In the genomic region with DNA sequence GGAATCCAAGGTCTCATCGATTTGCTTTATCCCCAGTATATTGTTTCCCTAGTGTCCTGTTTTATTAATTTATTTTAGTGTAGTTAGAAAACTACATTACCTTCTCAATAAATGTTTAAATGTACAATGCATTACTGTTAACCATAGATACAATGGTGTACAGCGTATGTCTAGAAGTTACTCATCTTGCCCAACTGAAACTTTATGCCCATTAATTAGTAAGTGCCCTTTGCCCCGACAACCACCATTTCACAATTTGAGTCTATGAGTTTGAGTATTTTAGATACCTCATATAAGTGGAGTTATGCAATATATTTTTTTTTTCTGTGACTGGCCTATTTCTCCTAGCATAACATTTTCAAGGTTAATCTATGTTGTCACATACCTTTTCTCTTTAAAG, we compare ENCODE assay signal across 27 cellular contexts.
"Had no signal": no experiment of that assay in that cellular context is flagged by ENCODE, and none has a peak within 500 bp of the region (broad histone marks: within the 10 kb centered on the region; RNA-seq: fewer than 3 reads in every experiment).

No MANE protein-coding gene starts in this region.

- ATAC-seq: stimulated activated effector memory CD8-positive, alpha-beta T cell treated with anti-CD3 and anti-CD28 coated beads, Interleukin-12 subunit alpha, Interleukin-12 subunit beta, amount 100 ng/mL, for 72 hours; stimulated activated memory B cell treated with anti-CD40 and anti-IgM and Interleukin-4, amounts not matched to agents 10 μg/mL and 1 μg/mL and 100 μg/mL, for 72 hours; stimulated activated naive B cell treated with anti-CD40 and anti-IgM and Interleukin-4, amounts not matched to agents 10 μg/mL and 1 μg/mL and 100 μg/mL, for 72 hours; stimulated activated naive CD8-positive, alpha-beta T cell treated with anti-CD3 and anti-CD28 coated beads, Interleukin-15, amount 100 ng/mL, for 72 hours; stimulated activated naive CD8-positive, alpha-beta T cell treated with anti-CD3 and anti-CD28 coated beads, Interleukin-15, Interleukin-2, amounts not matched to agents 100 U/mL and 50 U/mL, for 24 hours; upper lobe of right lung had no signal

- DNase-seq: stimulated activated CD4-positive, alpha-beta T cell treated with anti-CD3 and anti-CD28 coated beads, Interleukin-2, amount 100 ng/mL, for 48 hours; stimulated activated CD4-positive, alpha-beta T cell treated with anti-CD3 and anti-CD28 coated beads, Interleukin-4, amount 100 ng/mL, for 1 hour; stimulated activated CD4-positive, alpha-beta T cell treated with anti-CD3 and anti-CD28 coated beads, Interleukin-4, amount 100 ng/mL, for 24 hours; stimulated activated CD4-positive, alpha-beta T cell treated with anti-CD3 and anti-CD28 coated beads, Interleukin-4, amount 100 ng/mL, for 4 hours; stimulated activated CD8-positive, alpha-beta memory T cell treated with anti-CD3 and anti-CD28 coated beads, Interleukin-4, amount 100 ng/mL, for 48 hours; stimulated activated naive B cell treated with anti-CD40 and anti-IgM and Interleukin-4, amounts not matched to agents 10 μg/mL and 1 μg/mL and 100 μg/mL, for 72 hours; stimulated activated naive CD4-positive, alpha-beta T cell; stimulated activated naive CD4-positive, alpha-beta T cell treated with Interleukin-2 at 50 U/mL for 16 hours; stimulated activated naive CD8-positive, alpha-beta T cell treated with anti-CD3 and anti-CD28 coated beads, Interleukin-15, amount 100 ng/mL, for 72 hours; stimulated activated naive CD8-positive, alpha-beta T cell treated with anti-CD3 and anti-CD28 coated beads, Interleukin-15, Interleukin-2, amounts not matched to agents 100 U/mL and 50 U/mL, for 24 hours; stomach; substantia nigra; testis; thyroid gland; tibial artery; transverse colon; trophoblast cell; upper lobe of left lung; upper lobe of right lung; uterus had no signal

- H3K9me3 ChIP-seq: stomach, suprapubic skin, testis, thoracic aorta, thyroid gland, tibial artery, tibial nerve, transverse colon, upper lobe of left lung, upper lobe of right lung, uterus, vagina had no signal

- H3K27ac ChIP-seq: stomach, suprapubic skin, testis, thoracic aorta, thyroid gland, tibial artery, tibial nerve, transverse colon, upper lobe of left lung, upper lobe of right lung, uterus, vagina had no signal

- H3K4me3 ChIP-seq: stomach, suprapubic skin, testis, thoracic aorta, thyroid gland, tibial artery, tibial nerve, transverse colon, upper lobe of left lung, upper lobe of right lung, uterus, vagina had no signal

- H3K4me1 ChIP-seq: stomach, suprapubic skin, testis, thyroid gland, tibial artery, tibial nerve, transverse colon, upper lobe of left lung, upper lobe of right lung, uterus, vagina had no signal

- H3K27me3 ChIP-seq: stomach, suprapubic skin, testis, thyroid gland, tibial artery, tibial nerve, transverse colon, upper lobe of left lung, upper lobe of right lung, uterus, vagina had no signal

- H3K36me3 ChIP-seq: stomach, suprapubic skin, thoracic aorta, thyroid gland, tibial artery, tibial nerve, transverse colon, upper lobe of left lung, upper lobe of right lung, uterus, vagina had no signal

- FAIRE-seq: urothelium cell line had no signal
